In genomic region chr2:16020389-16021008, GRCh38 we compare ENCODE assay signal across 26 cellular contexts.
"Had no signal": no experiment of that assay in that cellular context is flagged by ENCODE, and none has a peak within 500 bp of the region (broad histone marks: within the 10 kb centered on the region; RNA-seq: fewer than 3 reads in every experiment).

No MANE protein-coding gene starts in this region.

- H3K36me3 ChIP-seq: esophagus squamous epithelium, lower lobe of right lung, neural progenitor cell, prostate gland, sigmoid colon, thoracic aorta, tibial nerve, upper lobe of left lung had no signal

- DNase-seq: cerebellar nuclear complex; cortex of kidney; effector memory CD8-positive, alpha-beta T cell; erythroblast; esophagus squamous epithelium; foreskin melanocyte; kidney glomerular epithelial cell; left colon; left ventricle myocardium superior; lower lobe of right lung; naive thymus-derived CD4-positive, alpha-beta T cell; right cardiac atrium; sigmoid colon; stimulated activated CD4-positive, alpha-beta T cell treated with anti-CD3 and anti-CD28 coated beads, Interleukin-2, amount 100 ng/mL, for 24 hours; stimulated activated CD4-positive, alpha-beta T cell treated with anti-CD3 and anti-CD28 coated beads, Interleukin-4, amount 100 ng/mL, for 24 hours; stimulated activated naive CD8-positive, alpha-beta T cell treated with anti-CD3 and anti-CD28 coated beads, Interleukin-15, Interleukin-2, amounts not matched to agents 100 U/mL and 50 U/mL, for 24 hours; upper lobe of left lung had no signal

- ATAC-seq: effector memory CD8-positive, alpha-beta T cell; left colon; left ventricle myocardium superior; lower lobe of right lung; naive thymus-derived CD4-positive, alpha-beta T cell; right cardiac atrium; stimulated activated memory B cell treated with anti-CD40 and anti-IgM and Interleukin-4, amounts not matched to agents 10 μg/mL and 1 μg/mL and 100 μg/mL, for 72 hours; stimulated activated naive CD8-positive, alpha-beta T cell treated with anti-CD3 and anti-CD28 coated beads, Interleukin-15, Interleukin-2, amounts not matched to agents 100 U/mL and 50 U/mL, for 24 hours had no signal

- H3K27ac ChIP-seq: esophagus squamous epithelium, lower lobe of right lung, neural progenitor cell, parathyroid adenoma, prostate gland, sigmoid colon, thoracic aorta, tibial nerve, upper lobe of left lung had no signal

- H3K4me1 ChIP-seq: lower lobe of right lung, parathyroid adenoma, prostate gland, sigmoid colon had no signal

- H3K4me3 Mint-ChIP-seq: effector memory CD8-positive, alpha-beta T cell; memory B cell; mesothelial cell of epicardium; naive thymus-derived CD4-positive, alpha-beta T cell; nephron; neural progenitor cell; stimulated activated memory B cell treated with anti-CD40 and anti-IgM and Interleukin-4, amounts not matched to agents 10 μg/mL and 1 μg/mL and 100 μg/mL, for 72 hours had no signal

- H3K9me3 ChIP-seq: esophagus squamous epithelium, lower lobe of right lung, prostate gland, sigmoid colon, thoracic aorta, tibial nerve, upper lobe of left lung had no signal

- H3K9me3 Mint-ChIP-seq: mesothelial cell of epicardium, nephron, neural progenitor cell had no signal

- H3K79me2 ChIP-seq: parathyroid adenoma had no signal

- H3K9ac ChIP-seq: neural progenitor cell, parathyroid adenoma had no signal

- H3K27ac Mint-ChIP-seq: effector memory CD8-positive, alpha-beta T cell; memory B cell; mesothelial cell of epicardium; naive thymus-derived CD4-positive, alpha-beta T cell; neural progenitor cell; stimulated activated memory B cell treated with anti-CD40 and anti-IgM and Interleukin-4, amounts not matched to agents 10 μg/mL and 1 μg/mL and 100 μg/mL, for 72 hours had no signal

- H3K4me1 Mint-ChIP-seq: memory B cell; stimulated activated memory B cell treated with anti-CD40 and anti-IgM and Interleukin-4, amounts not matched to agents 10 μg/mL and 1 μg/mL and 100 μg/mL, for 72 hours had no signal

- H3K36me3 Mint-ChIP-seq: memory B cell; mesothelial cell of epicardium; naive thymus-derived CD4-positive, alpha-beta T cell; neural progenitor cell; stimulated activated memory B cell treated with anti-CD40 and anti-IgM and Interleukin-4, amounts not matched to agents 10 μg/mL and 1 μg/mL and 100 μg/mL, for 72 hours had no signal

- H3K4me3 ChIP-seq: esophagus squamous epithelium, lower lobe of right lung, neural progenitor cell, prostate gland, sigmoid colon, thoracic aorta, tibial nerve, upper lobe of left lung had no signal

- H3K27me3 ChIP-seq: neural progenitor cell, tibial nerve, upper lobe of left lung had no signal

- H3K4me2 ChIP-seq: neural progenitor cell had no signal

- H3K27me3 Mint-ChIP-seq: effector memory CD8-positive, alpha-beta T cell had no signal
